Comparison of ENCODE assay signal across 11 cellular contexts in the genomic region with DNA sequence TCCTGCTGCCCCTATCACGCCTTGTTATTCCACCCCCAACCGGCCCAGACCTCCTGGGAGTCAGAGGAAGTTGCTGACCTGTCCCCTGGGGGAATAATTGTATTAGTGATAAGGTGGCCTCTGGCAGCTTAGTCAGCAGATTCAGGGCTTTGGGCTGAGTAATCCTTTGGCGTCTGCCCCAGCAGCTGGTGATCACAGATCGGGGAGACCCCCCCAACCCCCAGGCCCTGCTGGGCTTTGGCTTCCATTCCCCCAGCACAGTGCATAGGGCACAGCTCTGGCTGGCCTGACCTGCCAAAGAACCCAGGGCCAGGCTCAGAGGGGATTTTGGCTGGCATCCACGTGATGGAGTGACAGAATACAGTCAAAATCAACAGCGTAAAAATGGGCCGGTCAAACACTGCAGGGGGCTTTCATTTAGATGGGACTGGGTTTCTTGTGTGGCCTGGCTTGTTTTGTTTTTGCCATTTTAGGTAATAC. TPM values are rescaled to one million over a fixed set of nuclear protein-coding genes. Genes with fewer than 3 reads are reported as not detected.
DNase-seq lines count a peak whose midpoint lies in the region; FAIRE-seq and TF ChIP-seq lines count a peak whose summit lies in the region.
"Had no signal": no experiment of that assay in that cellular context is flagged by ENCODE, and none has a peak within 500 bp of the region (broad histone marks: within the 10 kb centered on the region; RNA-seq: fewer than 3 reads in every experiment).

No MANE protein-coding gene starts in this region.

- H3K4me3 ChIP-seq in AG10803 (ENCODE audit: low read length) (no peak overlapping the region), HUES6 (ENCODE audit: low read depth, low read length) (peak overlapping the region; percentile 25; the same call in 1 of the 2 replicates), adrenal gland (no peak overlapping the region), kidney (ENCODE audit: low read length in 2 of 2) (no peak overlapping the region), colonic mucosa (no peak overlapping the region)

- 35 to 46% (median 37%) methylated on average over 4 to 7 of the region's 7 CpGs for WGBS in adrenal gland, 4 donors

- no peak for FAIRE-seq in kidney (lab: Jason Lieb, UNC)

- DNase-seq in AG10803 (ENCODE audit: low read depth) (peak; percentile 12), adrenal gland (peak; percentile 38 to 77 (median 62)), kidney (peak; percentile 79), colonic mucosa (no peak), ureter (ENCODE audit: low spot score) (no peak), NCI-H1436 (lab: John Stamatoyannopoulos, UW) (no peak)
- DNase-seq in activated naive CD4-positive, alpha-beta T cell treated with Interleukin-2 at 50 U/mL for 16 hours, result no peak
- DNase-seq: activated CD4-positive, alpha-beta T cell treated with anti-CD3 and anti-CD28 coated beads for 4 hours; nucleus accumbens had no signal

- H3K27ac ChIP-seq in HUES6 (ENCODE audit: low read depth, low read length) (no peak overlapping the region), adrenal gland (no peak overlapping the region), kidney (ENCODE audit: low read depth in 2 of 2, low read length in 2 of 2) (no peak overlapping the region), colonic mucosa (no peak overlapping the region)
- H3K27ac ChIP-seq: KMS-11 had no signal

- intact Hi-C loops in adrenal gland (cut with DNase I), result loop anchor here (10.0 kb wide), 2 partner anchors 62 to 348 kb away; no protein-coding TSS in a partner anchor
- intact Hi-C loops in kidney (cut with DNase I), result no loop called here
- intact Hi-C loops in colonic mucosa (cut with DNase I), result no loop called here

- no peak for TF ChIP-seq POLR2A in adrenal gland (IDR thresholded peaks at IDR 0.05)

- no peaks in the 10 kb centered on the region for H3K36me3 ChIP-seq in HUES6 (ENCODE audit: control insufficient read depth, insufficient read depth, low read length)
- no peaks in the 10 kb centered on the region for H3K36me3 ChIP-seq in adrenal gland (replicated peaks in 1 of 2)
- H3K36me3 ChIP-seq in kidney (ENCODE audit: control insufficient read depth in 1 of 2, insufficient read depth in 2 of 2, low read length in 2 of 2), result no peaks in the 10 kb centered on the region
- no peaks in the 10 kb centered on the region for H3K36me3 ChIP-seq in colonic mucosa

- H3K9me3 ChIP-seq in HUES6 (ENCODE audit: control insufficient read depth, insufficient read depth, low read depth, low read length), result no peaks in the 10 kb centered on the region
- no peaks in the 10 kb centered on the region for H3K9me3 ChIP-seq in adrenal gland (replicated peaks in 1 of 3)
- no peaks in the 10 kb centered on the region for H3K9me3 ChIP-seq in kidney (ENCODE audit: control insufficient read depth in 1 of 2, low read length in 2 of 2)
- H3K9me3 ChIP-seq in colonic mucosa, result no peaks in the 10 kb centered on the region

- peak overlapping the region; percentile 42 for H3K9ac ChIP-seq in HUES6 (ENCODE audit: low read length)
- H3K9ac ChIP-seq in kidney (ENCODE audit: low read length in 2 of 2), result no peak overlapping the region
- H3K9ac ChIP-seq in colonic mucosa (ENCODE audit: low read depth in 2 of 2, low read length in 2 of 2), result no peak overlapping the region
- H3K9ac ChIP-seq: KMS-11 had no signal

- no peak for TF ChIP-seq CTCF in AG10803 (conservative IDR thresholded peaks at IDR 0.05; ENCODE audit: low read length)
- no peak for TF ChIP-seq CTCF in adrenal gland (IDR thresholded peaks at IDR 0.05)
- TF ChIP-seq CTCF in kidney (IDR thresholded peaks at IDR 0.05; ENCODE audit: borderline replicate concordance, extremely low read depth, insufficient read depth), result no peak
- no peak for TF ChIP-seq CTCF in colonic mucosa (IDR thresholded peaks at IDR 0.05)

- peaks cover 27% of the 10 kb centered on the region for H3K4me1 ChIP-seq in HUES6 (ENCODE audit: control insufficient read depth, insufficient read depth, low read length)
- H3K4me1 ChIP-seq in adrenal gland (replicated peaks in 1 of 2), result peaks cover 0 to 8% of the 10 kb centered on the region in 2 donors
- H3K4me1 ChIP-seq in kidney (ENCODE audit: control insufficient read depth in 1 of 2, insufficient read depth in 1 of 2, low read depth in 1 of 2, low read length in 2 of 2), result peaks cover 8 to 14% of the 10 kb centered on the region in 2 donors
- H3K4me1 ChIP-seq in colonic mucosa, result no peaks in the 10 kb centered on the region

- H3K27me3 ChIP-seq in HUES6 (ENCODE audit: control insufficient read depth, insufficient read depth, low read length) (no peaks in the 10 kb centered on the region), adrenal gland (no peaks in the 10 kb centered on the region), colonic mucosa (no peaks in the 10 kb centered on the region)

RNA-seq across cellular contexts. Expression of gene NR2E3, which starts 3.9 kb away (rescaled TPM):
- total RNA-seq in adrenal gland (under 1 TPM in 6 of 8 donors, not detected in 2; 0.11 to 0.60 (median 0.41) TPM), kidney (0.19 TPM), colonic mucosa (under 1 TPM; 0.35 to 0.64 TPM), ureter (0.23 TPM)
- polyA plus RNA-seq in adrenal gland (1 to 10 TPM in 1 of 3 donors, under 1 TPM in 2; 0.22 to 1.4 (median 0.77) TPM), kidney (ENCODE audit: insufficient read depth, low read depth, low replicate concordance) (not detected)

Comparison
In these comparisons a context has a peak if more than half of its experiments do, and no peak if none do; other contexts are left out.
1. DNase-seq: peak in AG10803 (single experiment), adrenal gland (7 of 7) and kidney (single experiment); none in activated naive CD4-positive, alpha-beta T cell treated with Interleukin-2 at 50 U/mL for 16 hours (single experiment), colonic mucosa (single experiment), ureter (single experiment) and NCI-H1436 (single experiment).
2. intact Hi-C loops: an anchor here in adrenal gland (10.0 kb wide); none called in kidney and colonic mucosa.